Comparison of ENCODE assay signal across 15 cellular contexts in genomic region chr3:71061037-71061436, GRCh38.
DNase-seq lines count a peak whose midpoint lies in the region; ATAC-seq, FAIRE-seq and TF ChIP-seq lines count a peak whose summit lies in the region.
"Had no signal": no experiment of that assay in that cellular context is flagged by ENCODE, and none has a peak within 500 bp of the region (broad histone marks: within the 10 kb centered on the region; RNA-seq: fewer than 3 reads in every experiment).

No MANE protein-coding gene starts in this region.

- peak overlapping the region in 2 of 3 experiments; percentile 25 to 70 for H3K4me3 ChIP-seq in keratinocyte (ENCODE audit: control insufficient read depth in 2 of 3, extremely low read depth in 1 of 3, insufficient read depth in 2 of 3, low read depth in 1 of 3, low read length in 3 of 3)
- H3K4me3 ChIP-seq in suprapubic skin, result no peak overlapping the region
- H3K4me3 ChIP-seq: lung had no signal

- H3K4me1 ChIP-seq in keratinocyte (ENCODE audit: control insufficient read depth, extremely low read depth, insufficient read depth, low read length), result peaks cover 60% of the 10 kb centered on the region
- H3K4me1 ChIP-seq in suprapubic skin, result peaks cover 81% of the 10 kb centered on the region

- no peak for TF ChIP-seq POLR2A in suprapubic skin (IDR thresholded peaks at IDR 0.05)

- peaks cover 5% of the 10 kb centered on the region for H3K27me3 Mint-ChIP-seq in T-helper 1 cell treated with Interleukin-12 subunit alpha and Interleukin-12 subunit beta and Interleukin-4 antibody, amounts not matched to agents 30 μg/mL and 1 μg/mL, for 36 hours (ENCODE audit: low read depth)
- H3K27me3 Mint-ChIP-seq in activated T-helper 2 cell treated with anti-CD3 and anti-CD28 coated beads, Interferon-gamma antibody, Interleukin-2, Interleukin-4, amounts not matched to agents 10 μg/mL and 5 μg/mL and 100 μg/mL, durations not matched to agents 14 hours and 24 hours and 36 hours (ENCODE audit: low read depth), result no peaks in the 10 kb centered on the region
- H3K27me3 Mint-ChIP-seq: activated CD8-positive, alpha-beta memory T cell treated with anti-CD3 and anti-CD28 coated beads, Interleukin-2, amount 10 ng/mL, durations not matched to agents 7 days and 5 days; effector memory CD8-positive, alpha-beta T cell had no signal

- H3K9me3 ChIP-seq in keratinocyte (ENCODE audit: control insufficient read depth, low read depth, low read length), result no peaks in the 10 kb centered on the region
- H3K9me3 ChIP-seq in suprapubic skin, result no peaks in the 10 kb centered on the region

- H3K4me3 Mint-ChIP-seq in T-helper 1 cell treated with Interleukin-12 subunit alpha and Interleukin-12 subunit beta and Interleukin-4 antibody, amounts not matched to agents 30 μg/mL and 1 μg/mL, for 36 hours, result peak overlapping the region; percentile 10
- H3K4me3 Mint-ChIP-seq in activated T-helper 2 cell treated with anti-CD3 and anti-CD28 coated beads, Interferon-gamma antibody, Interleukin-2, Interleukin-4, amounts not matched to agents 10 μg/mL and 5 μg/mL and 100 μg/mL, durations not matched to agents 14 hours and 24 hours and 36 hours (ENCODE audit: low read depth), result peak overlapping the region; percentile 68
- H3K4me3 Mint-ChIP-seq: activated CD8-positive, alpha-beta memory T cell treated with anti-CD3 and anti-CD28 coated beads, Interleukin-2, amount 10 ng/mL, durations not matched to agents 7 days and 5 days; effector memory CD8-positive, alpha-beta T cell had no signal

- WGBS in suprapubic skin, result 79% methylated on average over 4 of the region's 4 CpGs

- DNase-seq in T-helper 1 cell, result no peak
- DNase-seq in activated T-helper 2 cell treated with anti-CD3 and anti-CD28 coated beads, Interferon-gamma antibody, Interleukin-2, Interleukin-4, amounts not matched to agents 10 μg/mL and 5 μg/mL and 100 μg/mL, durations not matched to agents 14 hours and 24 hours and 36 hours (ENCODE audit: low spot score), result no peak
- DNase-seq in keratinocyte (ENCODE audit: low read depth, low spot score), result no peak
- no peak for DNase-seq in suprapubic skin (ENCODE audit: low spot score in 2 of 2)
- no peak for DNase-seq in DMS153 (lab: John Stamatoyannopoulos, UW)
- DNase-seq in UCSD-AML1 (lab: John Stamatoyannopoulos, UW; ENCODE audit: unreplicated experiment), result no peak
- DNase-seq: activated CD8-positive, alpha-beta memory T cell treated with anti-CD3 and anti-CD28 coated beads, Interleukin-2, amount 10 ng/mL, durations not matched to agents 7 days and 5 days; effector memory CD8-positive, alpha-beta T cell; GM23248; MV-4-11; NCI-H2227 treated with DMSO at 0.1 percent for 48 hours; substantia nigra had no signal

- H3K27me3 ChIP-seq in keratinocyte (ENCODE audit: control insufficient read depth, extremely low read depth, insufficient read depth, low read length) (no peaks in the 10 kb centered on the region), suprapubic skin (no peaks in the 10 kb centered on the region)

- H3K27ac ChIP-seq in keratinocyte (ENCODE audit: control insufficient read depth, insufficient read depth, low read length), result peak overlapping the region; percentile 97
- H3K27ac ChIP-seq in suprapubic skin, result peak overlapping the region; percentile 40

- FAIRE-seq in keratinocyte (lab: Jason Lieb, UNC), result peak; percentile 17

- H3K36me3 Mint-ChIP-seq in T-helper 1 cell treated with Interleukin-12 subunit alpha and Interleukin-12 subunit beta and Interleukin-4 antibody, amounts not matched to agents 30 μg/mL and 1 μg/mL, for 36 hours (ENCODE audit: low read depth), result peaks cover 7% of the 10 kb centered on the region
- H3K36me3 Mint-ChIP-seq in activated T-helper 2 cell treated with anti-CD3 and anti-CD28 coated beads, Interferon-gamma antibody, Interleukin-2, Interleukin-4, amounts not matched to agents 10 μg/mL and 5 μg/mL and 100 μg/mL, durations not matched to agents 14 hours and 24 hours and 36 hours (ENCODE audit: low read depth), result peaks cover 19% of the 10 kb centered on the region

- no peak for TF ChIP-seq EP300 in suprapubic skin (IDR thresholded peaks at IDR 0.05)

- intact Hi-C loops in activated T-helper 2 cell treated with anti-CD3 and anti-CD28 coated beads, Interferon-gamma antibody, Interleukin-2, Interleukin-4, amounts not matched to agents 10 μg/mL and 5 μg/mL and 100 μg/mL, durations not matched to agents 14 hours and 24 hours and 36 hours (cut with micrococcal nuclease), result loop anchor here (1.0 to 10.0 kb wide), 6 partner anchors 11 to 506 kb away; no protein-coding TSS in a partner anchor

- peak overlapping the region; percentile 19 for H3K9ac ChIP-seq in keratinocyte (ENCODE audit: control insufficient read depth, extremely low read depth, insufficient read depth, low read length)
- H3K9ac ChIP-seq: GM23248 had no signal

- peaks cover 66% of the 10 kb centered on the region for H3K79me2 ChIP-seq in keratinocyte (ENCODE audit: control insufficient read depth, insufficient read depth, low read length)

- H3K27ac Mint-ChIP-seq in T-helper 1 cell treated with Interleukin-12 subunit alpha and Interleukin-12 subunit beta and Interleukin-4 antibody, amounts not matched to agents 30 μg/mL and 1 μg/mL, for 36 hours, result peak overlapping the region; percentile 16
- H3K27ac Mint-ChIP-seq in activated T-helper 2 cell treated with anti-CD3 and anti-CD28 coated beads, Interferon-gamma antibody, Interleukin-2, Interleukin-4, amounts not matched to agents 10 μg/mL and 5 μg/mL and 100 μg/mL, durations not matched to agents 14 hours and 24 hours and 36 hours, result peak overlapping the region; percentile 78

- H3K4me2 ChIP-seq in keratinocyte (ENCODE audit: control insufficient read depth, extremely low read depth, insufficient read depth, low read depth, low read length), result peak overlapping the region; percentile 98

- TF ChIP-seq CTCF in keratinocyte (optimal IDR thresholded peaks at IDR 0.05 in 1 of 3, IDR thresholded peaks at IDR 0.05 in 1 of 3, conservative IDR thresholded peaks at IDR 0.05 in 1 of 3; ENCODE audit: extremely low read depth in 1 of 3, insufficient read depth in 2 of 3, low read length in 3 of 3) (no peak), suprapubic skin (IDR thresholded peaks at IDR 0.05) (no peak)

- no peak overlapping the region for H2AFZ ChIP-seq in keratinocyte (ENCODE audit: control insufficient read depth, low read length)
- H2AFZ ChIP-seq: GM23248 had no signal

- H4K20me1 ChIP-seq in keratinocyte (ENCODE audit: control insufficient read depth, extremely low read depth, insufficient read depth, low read length), result no peaks in the 10 kb centered on the region

- no peaks in the 10 kb centered on the region for H3K9me1 ChIP-seq in keratinocyte (ENCODE audit: control insufficient read depth, extremely low read depth, insufficient read depth, low read length)

- peaks cover 40% of the 10 kb centered on the region for H3K4me1 Mint-ChIP-seq in T-helper 1 cell treated with Interleukin-12 subunit alpha and Interleukin-12 subunit beta and Interleukin-4 antibody, amounts not matched to agents 30 μg/mL and 1 μg/mL, for 36 hours (ENCODE audit: low read depth)
- H3K4me1 Mint-ChIP-seq in activated T-helper 2 cell treated with anti-CD3 and anti-CD28 coated beads, Interferon-gamma antibody, Interleukin-2, Interleukin-4, amounts not matched to agents 10 μg/mL and 5 μg/mL and 100 μg/mL, durations not matched to agents 14 hours and 24 hours and 36 hours (ENCODE audit: low read depth), result peaks cover 56% of the 10 kb centered on the region

- ATAC-seq in HG03196 (IDR thresholded peaks at IDR 0.05; ENCODE audit: unreplicated experiment), result no peak
- ATAC-seq: activated CD8-positive, alpha-beta memory T cell treated with anti-CD3 and anti-CD28 coated beads, Interleukin-2, amount 10 ng/mL, durations not matched to agents 7 days and 5 days; effector memory CD8-positive, alpha-beta T cell had no signal

- H3K9me3 Mint-ChIP-seq in T-helper 1 cell treated with Interleukin-12 subunit alpha and Interleukin-12 subunit beta and Interleukin-4 antibody, amounts not matched to agents 30 μg/mL and 1 μg/mL, for 36 hours, result no peaks in the 10 kb centered on the region
- no peaks in the 10 kb centered on the region for H3K9me3 Mint-ChIP-seq in activated T-helper 2 cell treated with anti-CD3 and anti-CD28 coated beads, Interferon-gamma antibody, Interleukin-2, Interleukin-4, amounts not matched to agents 10 μg/mL and 5 μg/mL and 100 μg/mL, durations not matched to agents 14 hours and 24 hours and 36 hours
- H3K9me3 Mint-ChIP-seq: effector memory CD8-positive, alpha-beta T cell had no signal

- dilution Hi-C loops in keratinocyte (cut with MboI; ENCODE audit: extremely low pct_ligation_motif_present, low sequenced_read_pairs), result no loop called here

- H3K36me3 ChIP-seq in keratinocyte (ENCODE audit: control insufficient read depth in 2 of 2, extremely low read depth in 1 of 2, insufficient read depth in 2 of 2, low read length in 2 of 2), result no peaks in the 10 kb centered on the region
- H3K36me3 ChIP-seq in suprapubic skin, result no peaks in the 10 kb centered on the region
